Comparison of ENCODE assay signal across 8 cellular contexts in genomic region chr9:84669293-84670105, GRCh38. TPM values are rescaled to one million over a fixed set of nuclear protein-coding genes. Genes with fewer than 3 reads are reported as not detected.
DNase-seq lines count a peak whose midpoint lies in the region; ATAC-seq and TF ChIP-seq lines count a peak whose summit lies in the region.

Gene NTRK2 (plus strand): TSS chr9:84669729. CDS start chr9:84670749, 1,020 bp downstream.

- peak within 1 kb of the TSS; percentile 51 for H3K4me3 ChIP-seq in SK-N-MC
- H3K4me3 ChIP-seq in testis: peak within 1 kb of the TSS; percentile 49 to 57

- H3K36me3 ChIP-seq in SK-N-MC (ENCODE audit: insufficient read depth, low read length) (no peaks in the 10 kb centered on the region), testis (ENCODE audit: low read depth, missing control alignments) (no peaks in the 10 kb centered on the region)

- TF ChIP-seq POLR2A in testis (IDR thresholded peaks at IDR 0.05): no peak

- H3K27me3 Mint-ChIP-seq in endothelial cell (ENCODE audit: unreplicated experiment) (peaks cover 12% of the 10 kb centered on the region), memory B cell (peaks cover 23% of the 10 kb centered on the region)

- intact Hi-C loops in testis (cut with DNase I; ENCODE audit: low total_unique reads): no loop called here

- 0 to 1% methylated on average over 17 to 60 of the region's 68 CpGs for WGBS in testis, 2 donors

- H3K9me3 ChIP-seq in SK-N-MC (ENCODE audit: low read depth, low read length) (no peaks in the 10 kb centered on the region), testis (no peaks in the 10 kb centered on the region)

- ATAC-seq in GM19438 (IDR thresholded peaks at IDR 0.05; ENCODE audit: low read depth, unreplicated experiment) (peak; percentile 40), memory B cell (ENCODE audit: low read depth) (no peak)

- H3K36me3 Mint-ChIP-seq in endothelial cell (ENCODE audit: low read depth, unreplicated experiment) (no peaks in the 10 kb centered on the region), memory B cell (no peaks in the 10 kb centered on the region)

- H3K9ac ChIP-seq in SK-N-MC (ENCODE audit: insufficient read length): no peak within 1 kb of the TSS

- H3K4me3 Mint-ChIP-seq in endothelial cell (ENCODE audit: unreplicated experiment): peak within 1 kb of the TSS; percentile 87
- peak within 1 kb of the TSS; percentile 57 for H3K4me3 Mint-ChIP-seq in memory B cell

- H3K27ac Mint-ChIP-seq in endothelial cell (ENCODE audit: unreplicated experiment): no peak within 1 kb of the TSS
- H3K27ac Mint-ChIP-seq in memory B cell: no peak within 1 kb of the TSS

- peaks cover 14% of the 10 kb centered on the region for H3K4me1 Mint-ChIP-seq in endothelial cell (ENCODE audit: unreplicated experiment)
- peaks cover 7% of the 10 kb centered on the region for H3K4me1 Mint-ChIP-seq in memory B cell

- no peak for TF ChIP-seq CTCF in endothelial cell (IDR thresholded peaks at IDR 0.05; ENCODE audit: unreplicated experiment)
- TF ChIP-seq CTCF in testis (IDR thresholded peaks at IDR 0.05): peak in 1 of 3 experiments; percentile 28

- H3K27ac ChIP-seq in SK-N-MC (no peak within 1 kb of the TSS), testis (peak within 1 kb of the TSS; percentile 23 to 37)

- DNase-seq in Ammon's horn (ENCODE audit: low spot score): peak; percentile 86
- DNase-seq in SK-N-MC (ENCODE audit: low read depth, low spot score): no peak
- DNase-seq in endothelial cell (ENCODE audit: low spot score): peak; percentile 53
- DNase-seq in memory B cell (ENCODE audit: low spot score in 2 of 2): no peak
- DNase-seq in testis: peak; percentile 45
- no peak for DNase-seq in AG08395 (ENCODE audit: low spot score)
- DNase-seq in stimulated activated CD4-positive, alpha-beta T cell treated with anti-CD3 and anti-CD28 coated beads, Interleukin-4, amount 100 ng/mL, for 1 hour: no peak

- peaks cover 10% of the 10 kb centered on the region for H3K4me1 ChIP-seq in testis

- H3K27me3 ChIP-seq in testis: no peaks in the 10 kb centered on the region

- H3K9me3 Mint-ChIP-seq in endothelial cell (ENCODE audit: unreplicated experiment) (no peaks in the 10 kb centered on the region), memory B cell (peaks cover 4% of the 10 kb centered on the region)

RNA-seq across cellular contexts. Expression of gene NTRK2, which starts in this region (rescaled TPM):
- total RNA-seq in endothelial cell (ENCODE audit: unreplicated experiment) (not detected), testis (1 to 10 TPM; 5.3 to 5.6 TPM)
- polyA plus RNA-seq in testis (ENCODE audit: insufficient read depth, low read depth, low replicate concordance): 10.8 TPM

Comparison
In these comparisons a context has a peak if more than half of its experiments do, and no peak if none do; other contexts are left out.
1. Peak in DNase-seq in endothelial cell; RNA of the gene not detected or under 1 TPM.
2. DNase-seq: peak in Ammon's horn (single experiment) and testis (single experiment); none in SK-N-MC (single experiment), memory B cell (0 of 2), AG08395 (single experiment) and stimulated activated CD4-positive, alpha-beta T cell treated with anti-CD3 and anti-CD28 coated beads, Interleukin-4, amount 100 ng/mL, for 1 hour (single experiment).